Comparison of ENCODE assay signal across 16 cellular contexts in the genomic region with DNA sequence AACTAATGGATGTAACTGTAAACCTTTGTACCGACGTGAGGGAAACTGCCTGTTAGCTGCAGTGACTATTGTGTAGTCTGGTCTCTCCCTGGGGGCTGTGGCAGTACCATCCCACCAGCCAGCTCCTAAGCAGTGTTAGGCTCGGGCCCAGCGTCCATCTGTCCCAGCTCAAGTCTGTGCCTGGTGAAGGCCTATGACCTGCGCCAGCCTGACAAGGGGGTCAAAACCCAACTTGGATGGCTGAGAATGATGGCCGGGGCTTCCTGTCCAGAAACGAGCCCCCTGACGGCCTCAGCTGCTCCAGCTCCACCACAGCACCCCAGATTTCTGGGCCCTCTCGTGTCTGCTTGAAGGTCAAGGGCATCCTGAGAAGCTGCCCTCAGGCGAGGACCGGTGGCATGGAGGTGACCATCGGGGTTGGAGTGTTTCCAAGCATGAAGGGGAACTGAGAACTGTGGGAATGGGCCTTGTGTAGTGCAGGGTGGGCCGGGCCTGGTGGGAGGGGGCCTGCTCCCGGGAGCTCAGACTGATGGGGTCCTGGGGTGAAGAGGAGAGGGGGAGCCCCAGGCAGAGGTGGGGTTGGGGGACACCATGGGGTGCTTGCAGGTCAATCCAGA. TPM values are rescaled to one million over a fixed set of nuclear protein-coding genes. Genes with fewer than 3 reads are reported as not detected.
DNase-seq lines count a peak whose midpoint lies in the region; ATAC-seq, FAIRE-seq and TF ChIP-seq lines count a peak whose summit lies in the region.
"Had no signal": no experiment of that assay in that cellular context is flagged by ENCODE, and none has a peak within 500 bp of the region (broad histone marks: within the 10 kb centered on the region; RNA-seq: fewer than 3 reads in every experiment).

No MANE protein-coding gene starts in this region.

- ATAC-seq in HG03135 (IDR thresholded peaks at IDR 0.05; ENCODE audit: unreplicated experiment) (no peak), HG02885 (IDR thresholded peaks at IDR 0.05; ENCODE audit: poor library complexity, unreplicated experiment) (no peak)

- H3K4me1 Mint-ChIP-seq in CD14-positive monocyte = peaks cover 76% of the 10 kb centered on the region

- H3K9me3 Mint-ChIP-seq in CD14-positive monocyte = peaks cover 0 to 2% (median 0%) of the 10 kb centered on the region in 7 donors

- H3K27me3 ChIP-seq in HL-60 (ENCODE audit: insufficient read depth, poor library complexity, severe bottlenecking) = no peaks in the 10 kb centered on the region
- H3K27me3 ChIP-seq in esophagus muscularis mucosa = no peaks in the 10 kb centered on the region
- no peaks in the 10 kb centered on the region for H3K27me3 ChIP-seq in neutrophil

- peaks cover 0 to 3% (median 0%) of the 10 kb centered on the region in 3 donors for H3K27me3 Mint-ChIP-seq in CD14-positive monocyte (ENCODE audit: low read depth in 3 of 3)
- H3K27me3 Mint-ChIP-seq: progenitor cell of endocrine pancreas had no signal

- DNase-seq in CD14-positive monocyte (ENCODE audit: low spot score) = no peak
- no peak for DNase-seq in HL-60 (ENCODE audit: low read depth in 1 of 2, low spot score in 1 of 2)
- DNase-seq in esophagus muscularis mucosa (ENCODE audit: extremely low spot score) = no peak
- DNase-seq in H54 (ENCODE audit: insufficient read length, low spot score) = no peak
- no peak for DNase-seq in SK-N-DZ (ENCODE audit: low spot score)
- DNase-seq: effector memory CD4-positive, alpha-beta T cell; NCI-H1436 treated with DMSO at 0.1 percent for 48 hours; NCI-H526 treated with DMSO at 0.1 percent for 48 hours; stimulated activated CD4-positive, alpha-beta T cell treated with anti-CD3 and anti-CD28 coated beads, Interleukin-4, amount 100 ng/mL, for 24 hours; stimulated activated naive CD4-positive, alpha-beta T cell treated with Interleukin-2 at 50 U/mL for 16 hours had no signal

- TF ChIP-seq CTCF in CD14-positive monocyte (IDR thresholded peaks at IDR 0.05) = no peak
- TF ChIP-seq CTCF in HL-60 (IDR thresholded peaks at IDR 0.05; ENCODE audit: insufficient read depth, low read length) = no peak
- no peak for TF ChIP-seq CTCF in esophagus muscularis mucosa (IDR thresholded peaks at IDR 0.05)
- no peak for TF ChIP-seq CTCF in neutrophil (IDR thresholded peaks at IDR 0.05)

- peak overlapping the region; percentile 80 to 90 for H3K4me3 Mint-ChIP-seq in CD14-positive monocyte

- 78% methylated on average over 14 of the region's 14 CpGs for WGBS in esophagus muscularis mucosa

- H3K4me1 ChIP-seq in esophagus muscularis mucosa (peaks cover 6 to 27% (median 16%) of the 10 kb centered on the region in 4 donors), neutrophil (ENCODE audit: control insufficient read depth in 1 of 2, insufficient read depth in 1 of 2, low read depth in 1 of 2, low read length in 1 of 2) (peaks cover 94% of the 10 kb centered on the region in 2 experiments)

- peak overlapping the region; percentile 99 to 100 (median 100) for H3K27ac Mint-ChIP-seq in CD14-positive monocyte
- H3K27ac Mint-ChIP-seq: progenitor cell of endocrine pancreas had no signal

- H3K4me3 ChIP-seq in HL-60 (replicated peaks; ENCODE audit: insufficient read depth, low read length) (no peak overlapping the region), esophagus muscularis mucosa (no peak overlapping the region), neutrophil (ENCODE audit: low read depth in 1 of 2, low read length in 1 of 2) (peak overlapping the region; percentile 78 to 92)

- TF ChIP-seq EP300 in esophagus muscularis mucosa (IDR thresholded peaks at IDR 0.05) = no peak

- H3K27ac ChIP-seq in HL-60 (replicated peaks) (peak overlapping the region; percentile 100), esophagus muscularis mucosa (replicated peaks in 1 of 4) (peak overlapping the region in 3 of 4 donors; percentile 75 to 81 (median 81)), neutrophil (peak overlapping the region; percentile 99)

- no peak for TF ChIP-seq POLR2A in esophagus muscularis mucosa (IDR thresholded peaks at IDR 0.05; ENCODE audit: low read depth)
- no peak for TF ChIP-seq POLR2A in H54 (IDR thresholded peaks at IDR 0.05; ENCODE audit: low read depth, low read length)

- H3K36me3 ChIP-seq in esophagus muscularis mucosa (no peaks in the 10 kb centered on the region), neutrophil (no peaks in the 10 kb centered on the region)

- peaks cover 20 to 55% of the 10 kb centered on the region in 2 donors for H3K36me3 Mint-ChIP-seq in CD14-positive monocyte

- intact Hi-C loops in CD14-positive monocyte (cut with micrococcal nuclease) = loop anchor here in 1 of 2 donors (1.0 kb wide), 1 partner anchor 17 kb away; no protein-coding TSS in a partner anchor
- intact Hi-C loops in esophagus muscularis mucosa (cut with DNase I) = no loop called here

- FAIRE-seq in H54 (lab: Jason Lieb, UNC) = no peak
- FAIRE-seq: G401.6 had no signal

- H3K9me3 ChIP-seq in esophagus muscularis mucosa (no peaks in the 10 kb centered on the region), neutrophil (no peaks in the 10 kb centered on the region)

RNA-seq across cellular contexts. Expression of gene SPI1, which starts 14.3 kb away (rescaled TPM):
- 100 to 1,000 TPM; 156 to 223 TPM for polyA plus RNA-seq in CD14-positive monocyte
- 10 to 100 TPM; 17.6 to 34.6 (median 20.5) TPM for total RNA-seq in esophagus muscularis mucosa
- 0.29 and 0.31 TPM in 2 replicates for polyA plus RNA-seq in SK-N-DZ (2014; cell fraction: cytosol; rRNA removed)
- not detected in 2 replicates for polyA plus RNA-seq in SK-N-DZ (2014; cell fraction: nucleus; rRNA removed)
- total RNA-seq: glomerular endothelial cell, progenitor cell of endocrine pancreas had no signal

RNA-seq across cellular contexts. Expression of gene SLC39A13, which starts 15.7 kb away (rescaled TPM):
- 1 to 10 TPM; 4.8 to 5.9 TPM for polyA plus RNA-seq in CD14-positive monocyte
- 100 to 1,000 TPM in 2 of 4 donors, 10 to 100 TPM in 2; 91.9 to 251 (median 129) TPM for total RNA-seq in esophagus muscularis mucosa
- 27.2 and 37.3 TPM in 2 replicates for polyA plus RNA-seq in SK-N-DZ (2014; cell fraction: cytosol; rRNA removed)
- 82.3 and 117 TPM in 2 replicates for polyA plus RNA-seq in SK-N-DZ (2014; cell fraction: nucleus; rRNA removed)

RNA-seq across cellular contexts. Expression of gene PSMC3, which starts 33.6 kb away (rescaled TPM):
- 10 to 100 TPM; 89.5 to 97.4 TPM for polyA plus RNA-seq in CD14-positive monocyte
- 100 to 1,000 TPM; 163 to 197 (median 182) TPM for total RNA-seq in esophagus muscularis mucosa
- polyA plus RNA-seq in SK-N-DZ (2014; cell fraction: cytosol; rRNA removed) = 322 and 344 TPM in 2 replicates
- 120 and 171 TPM in 2 replicates for polyA plus RNA-seq in SK-N-DZ (2014; cell fraction: nucleus; rRNA removed)

RNA-seq across cellular contexts. Expression of gene MYBPC3, which starts 40.2 kb away (rescaled TPM):
- polyA plus RNA-seq in CD14-positive monocyte = under 1 TPM in 1 of 2 donors, not detected in 1; 0.03 TPM
- under 1 TPM in 2 of 4 donors, not detected in 2; 0.06 to 0.17 TPM for total RNA-seq in esophagus muscularis mucosa
- not detected in 2 replicates for polyA plus RNA-seq in SK-N-DZ (2014; cell fraction: cytosol; rRNA removed)
- polyA plus RNA-seq in SK-N-DZ (2014; cell fraction: nucleus; rRNA removed) = 0.40 and 0.79 TPM in 2 replicates
- total RNA-seq: glomerular endothelial cell had no signal

RNA-seq across cellular contexts. Expression of gene RAPSN, which starts 56.3 kb away (rescaled TPM):
- polyA plus RNA-seq in CD14-positive monocyte = not detected
- total RNA-seq in esophagus muscularis mucosa = 1 to 10 TPM in 1 of 4 donors, under 1 TPM in 3; 0.42 to 1.4 (median 0.70) TPM
- polyA plus RNA-seq in SK-N-DZ (2014; cell fraction: cytosol; rRNA removed) = 0.28 and 1.2 TPM in 2 replicates
- polyA plus RNA-seq in SK-N-DZ (2014; cell fraction: nucleus; rRNA removed) = 0.31 TPM in 1 of 2 replicates, not detected in the other
- total RNA-seq: glomerular endothelial cell had no signal

Comparison
In these comparisons a context has a peak if more than half of its experiments do, and no peak if none do; other contexts are left out.
1. H3K4me3 ChIP-seq: peak in neutrophil (2 of 2); none in HL-60 (single experiment) and esophagus muscularis mucosa (0 of 4).
2. Peak in every context shown above with its lines, with median percentiles within 50 percentile points of each other: H3K27ac ChIP-seq.